ENCODE assay signal across 30 cellular contexts in genomic region chr4:84865600-84865999, GRCh38.
"Had no signal": no experiment of that assay in that cellular context is flagged by ENCODE, and none has a peak within 500 bp of the region (broad histone marks: within the 10 kb centered on the region; RNA-seq: fewer than 3 reads in every experiment).

No MANE protein-coding gene starts in this region.

- H3K4me1 Mint-ChIP-seq: immature natural killer cell; memory B cell; naive thymus-derived CD8-positive, alpha-beta T cell; nephron; stimulated activated naive B cell treated with anti-CD40 and anti-IgM and Interleukin-4, amounts not matched to agents 10 μg/mL and 1 μg/mL and 100 μg/mL, for 72 hours had no signal

- H3K27ac Mint-ChIP-seq: immature natural killer cell; memory B cell; naive thymus-derived CD8-positive, alpha-beta T cell; nephron; stimulated activated naive B cell treated with anti-CD40 and anti-IgM and Interleukin-4, amounts not matched to agents 10 μg/mL and 1 μg/mL and 100 μg/mL, for 72 hours had no signal

- H3K4me1 ChIP-seq: lower lobe of right lung, parathyroid adenoma, prostate gland, transverse colon had no signal

- H3K27ac ChIP-seq: heart left ventricle, left lung, lower lobe of right lung, neutrophil, parathyroid adenoma, prostate gland, skin epidermis, stomach, testis, thyroid gland, transverse colon had no signal

- H3K9me3 ChIP-seq: heart left ventricle, left lung, lower lobe of right lung, neutrophil, prostate gland, stomach, testis, thyroid gland, transverse colon had no signal

- H3K9ac ChIP-seq: parathyroid adenoma had no signal

- H3K4me3 ChIP-seq: heart left ventricle, left lung, lower lobe of right lung, prostate gland, skin epidermis, stomach, testis, thyroid gland, transverse colon had no signal

- DNase-seq: glutamatergic neuron; heart left ventricle; hypothalamus; immature natural killer cell; kidney; left colon; left lung; lower lobe of right lung; naive thymus-derived CD8-positive, alpha-beta T cell; occipital lobe; retina; right cardiac atrium; stimulated activated CD4-positive, alpha-beta T cell treated with anti-CD3 and anti-CD28 coated beads, Interleukin-12 subunit alpha, Interleukin-12 subunit beta, amount 100 ng/mL, for 4 hours; stimulated activated CD4-positive, alpha-beta T cell treated with anti-CD3 and anti-CD28 coated beads, Interleukin-15, amount 100 ng/mL, for 24 hours; stimulated activated CD4-positive, alpha-beta T cell treated with anti-CD3 and anti-CD28 coated beads, Interleukin-2, amount 100 ng/mL, for 24 hours; stimulated activated CD4-positive, alpha-beta T cell treated with anti-CD3 and anti-CD28 coated beads, Interleukin-4, amount 100 ng/mL, for 1 hour; stimulated activated naive B cell treated with anti-CD40 and anti-IgM and Interleukin-4, amounts not matched to agents 10 μg/mL and 1 μg/mL and 100 μg/mL, for 72 hours; stimulated activated naive CD8-positive, alpha-beta T cell treated with anti-CD3 and anti-CD28 coated beads, Interleukin-15, Interleukin-2, amounts not matched to agents 100 U/mL and 50 U/mL, for 24 hours; stomach; testis; thyroid gland; transverse colon had no signal

- H2AFZ ChIP-seq: parathyroid adenoma had no signal

- H3K4me3 Mint-ChIP-seq: immature natural killer cell; memory B cell; naive thymus-derived CD8-positive, alpha-beta T cell; nephron; neural crest cell; stimulated activated naive B cell treated with anti-CD40 and anti-IgM and Interleukin-4, amounts not matched to agents 10 μg/mL and 1 μg/mL and 100 μg/mL, for 72 hours had no signal

- H3K36me3 Mint-ChIP-seq: immature natural killer cell; memory B cell; naive thymus-derived CD8-positive, alpha-beta T cell; stimulated activated naive B cell treated with anti-CD40 and anti-IgM and Interleukin-4, amounts not matched to agents 10 μg/mL and 1 μg/mL and 100 μg/mL, for 72 hours had no signal

- H3K9me3 Mint-ChIP-seq: memory B cell; naive thymus-derived CD8-positive, alpha-beta T cell; nephron; neural crest cell had no signal

- H3K27me3 ChIP-seq: heart left ventricle, left lung, neutrophil, stomach, testis, thyroid gland, transverse colon had no signal

- ATAC-seq: heart left ventricle; left colon; left lung; lower lobe of right lung; naive thymus-derived CD8-positive, alpha-beta T cell; right cardiac atrium; sciatic nerve; stimulated activated naive B cell treated with anti-CD40 and anti-IgM and Interleukin-4, amounts not matched to agents 10 μg/mL and 1 μg/mL and 100 μg/mL, for 72 hours; stimulated activated naive CD8-positive, alpha-beta T cell treated with anti-CD3 and anti-CD28 coated beads, Interleukin-15, Interleukin-2, amounts not matched to agents 100 U/mL and 50 U/mL, for 24 hours had no signal

- H3K27me3 Mint-ChIP-seq: stimulated activated naive B cell treated with anti-CD40 and anti-IgM and Interleukin-4, amounts not matched to agents 10 μg/mL and 1 μg/mL and 100 μg/mL, for 72 hours had no signal

- H3K36me3 ChIP-seq: left lung, lower lobe of right lung, prostate gland, thyroid gland, transverse colon had no signal
